In the genomic region with DNA sequence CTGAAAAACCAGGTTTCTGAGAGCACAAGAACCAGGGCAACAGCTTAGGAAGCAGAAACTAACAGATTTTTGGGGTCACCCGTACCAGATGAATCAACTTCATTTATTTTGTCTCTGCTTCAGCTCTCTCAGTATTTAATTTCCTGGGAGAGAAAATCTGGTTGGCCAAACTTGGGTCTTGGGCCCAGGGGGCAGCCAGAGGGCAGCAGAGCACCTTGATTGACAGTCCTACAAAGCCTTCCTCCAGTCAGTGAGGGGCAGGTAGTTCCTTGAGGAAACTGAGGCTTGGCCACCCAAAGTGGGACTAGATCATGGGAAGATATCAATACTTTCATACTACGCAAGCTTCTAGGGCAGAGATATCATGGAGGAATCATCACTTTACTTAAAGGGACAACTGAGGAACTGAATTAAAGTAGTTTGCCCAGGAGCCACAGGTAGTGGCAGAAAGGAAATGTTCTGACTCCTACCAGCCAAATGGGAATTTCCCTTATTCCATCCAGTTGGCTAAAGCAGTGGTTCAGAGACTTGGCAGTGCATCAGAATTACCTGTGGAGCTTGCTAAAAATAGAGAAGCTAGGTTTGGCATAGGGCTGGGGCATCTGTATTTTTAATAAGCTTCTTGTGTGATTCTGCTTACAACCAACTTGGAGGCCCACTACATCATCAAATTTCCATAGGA, we compare ENCODE assay signal across 2 cellular contexts.
TF ChIP-seq lines count a peak whose summit lies in the region.

No MANE protein-coding gene starts in this region.

TF ChIP-seq in SK-N-SH, 30 proteins besides CTCF, POLR2A, EP300 and RAD21:
- TF ChIP-seq SMC3 (IDR thresholded peaks at IDR 0.05; ENCODE audit: low read depth, low read length): peak; percentile 70
- TF ChIP-seq FOXM1 (IDR thresholded peaks at IDR 0.05; ENCODE audit: low read depth): no peak

TF ChIP-seq in HepG2, 621 proteins besides CTCF, POLR2A, EP300 and RAD21:
- TF ChIP-seq ELF3 (CRISPR knock-in tag; IDR thresholded peaks at IDR 0.05) (peak; percentile 19; the same call in 1 of the 2 replicates), SMC3 (IDR thresholded peaks at IDR 0.05; ENCODE audit: low read length) (peak; percentile 96), MEF2D (CRISPR knock-in tag; IDR thresholded peaks at IDR 0.05) (0 out of 2 replicates have a peak, but pooled peaks have one; percentile 39), MAFG (CRISPR knock-in tag; IDR thresholded peaks at IDR 0.05) (no peak), THAP11 (CRISPR knock-in tag; IDR thresholded peaks at IDR 0.05) (0 out of 2 replicates have a peak, but pooled peaks have one; percentile 14), ZEB1 (IDR thresholded peaks at IDR 0.05; ENCODE audit: insufficient replicate concordance, low read depth) (no peak), STAG1 (CRISPR knock-in tag; IDR thresholded peaks at IDR 0.05) (peak; percentile 99)
